ENCODE assay signal across 16 cellular contexts in the genomic region with DNA sequence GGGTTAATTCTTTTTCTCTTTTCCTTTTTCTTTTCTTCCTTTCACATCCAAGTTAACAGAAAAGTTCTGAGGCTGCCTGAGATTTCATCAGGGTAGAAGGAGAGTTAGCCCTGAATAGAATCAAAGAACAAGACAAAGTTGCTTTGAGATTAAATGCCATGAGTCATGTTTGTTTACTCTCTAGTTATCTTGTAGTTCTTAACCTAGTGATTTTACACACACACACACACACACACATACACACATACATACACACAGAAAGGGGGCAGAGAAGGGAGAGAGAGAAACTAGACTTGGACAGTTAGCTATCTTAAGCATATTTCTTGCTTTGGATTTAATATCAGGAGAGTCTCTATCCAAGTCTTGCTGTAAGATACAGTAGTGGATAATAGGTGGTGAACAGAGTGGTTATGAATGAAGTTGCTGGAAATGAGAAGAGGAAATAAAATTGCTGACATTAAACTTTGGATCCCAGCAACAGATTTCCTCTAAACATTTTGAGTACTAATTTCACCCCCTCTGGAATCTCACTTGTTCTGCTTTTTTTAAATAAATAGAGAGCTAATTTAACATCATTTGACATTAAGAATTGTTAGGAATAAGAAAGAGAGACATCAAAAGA. TPM values are rescaled to one million over a fixed set of nuclear protein-coding genes. Genes with fewer than 3 reads are reported as not detected.
DNase-seq lines count a peak whose midpoint lies in the region; ATAC-seq, FAIRE-seq and TF ChIP-seq lines count a peak whose summit lies in the region.
"Had no signal": no experiment of that assay in that cellular context is flagged by ENCODE, and none has a peak within 500 bp of the region (broad histone marks: within the 10 kb centered on the region; RNA-seq: fewer than 3 reads in every experiment).

No MANE protein-coding gene starts in this region.

- H3K4me3 ChIP-seq in A549 (0 out of 3 replicates have a peak overlapping the region, but pooled peaks have one; percentile 11), epithelial cell of esophagus (ENCODE audit: low read length) (no peak overlapping the region), mucosa of descending colon (no peak overlapping the region), PC-9 (no peak overlapping the region)
- H3K4me3 ChIP-seq: cardiac muscle cell, gastroesophageal sphincter had no signal

- H3F3A ChIP-seq in PC-9 (ENCODE audit: insufficient read depth, low read depth): no peaks in the 10 kb centered on the region

- no peaks in the 10 kb centered on the region for H3K9me2 ChIP-seq in PC-9 (ENCODE audit: insufficient read depth)

- no peaks in the 10 kb centered on the region for H3K79me2 ChIP-seq in PC-9 (ENCODE audit: low read depth)

- POLR2A ChIA-PET in A549 (lab: Yijun Ruan, JAX): no interaction called here
- POLR2A ChIA-PET in PC-9 (lab: Charles Lee; ENCODE audit: unreplicated experiment): no interaction called here

- peak; percentile 17 to 85 for DNase-seq in A549 (ENCODE audit: low read depth in 1 of 2, low spot score in 1 of 2)
- peak; percentile 25 for DNase-seq in NCI-H226
- peak; percentile 26 for DNase-seq in epithelial cell of esophagus (ENCODE audit: low read depth)
- DNase-seq in mucosa of descending colon: peak in 1 of 3 donors; percentile 15
- DNase-seq in NCI-H1092 (lab: John Stamatoyannopoulos, UW): no peak
- no peak for DNase-seq in PC-9
- DNase-seq in NCI-H2171 treated with DMSO at 0.1 percent for 48 hours (lab: John Stamatoyannopoulos, UW): no peak
- DNase-seq: activated naive CD4-positive, alpha-beta T cell treated with Interleukin-2 at 50 U/mL for 16 hours; NCI-H1436; NCI-H510A; stimulated activated CD4-positive, alpha-beta T cell treated with anti-CD3 and anti-CD28 coated beads, Interleukin-2, amount 100 ng/mL, for 48 hours; stimulated activated CD8-positive, alpha-beta memory T cell treated with anti-CD3 and anti-CD28 coated beads, Interleukin-4, amount 100 ng/mL, for 48 hours had no signal

- no peak; a peak in 2 of 5 replicates for TF ChIP-seq RAD21 in A549 (conservative IDR thresholded peaks at IDR 0.05 in 1 of 2, IDR thresholded peaks at IDR 0.05 in 1 of 2)

- intact Hi-C loops in mucosa of descending colon (cut with DNase I, micrococcal nuclease) (no loop called here), PC-9 (cut with micrococcal nuclease; ENCODE audit: unreplicated experiment) (no loop called here)

- BruUV-seq in PC-9 (replicated peaks; lab: Mats Ljungman, UMichigan): no TSS peak

- H3K4me1 ChIP-seq in A549 (peaks cover 48% of the 10 kb centered on the region), mucosa of descending colon (ENCODE audit: low read depth) (no peaks in the 10 kb centered on the region), PC-9 (replicated peaks; ENCODE audit: insufficient read depth) (no peaks in the 10 kb centered on the region)

- no peak for TF ChIP-seq POLR2A in A549 (IDR thresholded peaks at IDR 0.05; ENCODE audit: low read length)

- peak; percentile 92 for FAIRE-seq in A549 (lab: Jason Lieb, UNC)

- H4K20me1 ChIP-seq in PC-9 (ENCODE audit: insufficient read depth): no peaks in the 10 kb centered on the region

- H3K9me3 ChIP-seq in A549: peaks cover 2% of the 10 kb centered on the region; the same call in 1 of the 3 replicates
- H3K9me3 ChIP-seq in mucosa of descending colon: no peaks in the 10 kb centered on the region
- no peaks in the 10 kb centered on the region for H3K9me3 ChIP-seq in PC-9 (ENCODE audit: insufficient read depth, low read depth)
- H3K9me3 ChIP-seq: gastroesophageal sphincter had no signal

- H3K36me3 ChIP-seq in mucosa of descending colon (ENCODE audit: low read depth) (no peaks in the 10 kb centered on the region), PC-9 (ENCODE audit: low read depth) (no peaks in the 10 kb centered on the region)
- H3K36me3 ChIP-seq: cardiac muscle cell, gastroesophageal sphincter had no signal

- H2AFZ ChIP-seq in PC-9: no peak overlapping the region

- CTCF ChIA-PET in A549 (lab: Yijun Ruan, JAX) (interaction anchor here (1.0 kb wide), 2 partner anchors 42 to 314 kb away, joined by 3 read pairs; no protein-coding TSS in a partner anchor), PC-9 (lab: Charles Lee) (no interaction called here)

- H3K27me3 ChIP-seq in PC-9 (ENCODE audit: insufficient read depth, low read depth): no peaks in the 10 kb centered on the region
- H3K27me3 ChIP-seq: cardiac muscle cell, gastroesophageal sphincter had no signal

- TF ChIP-seq CTCF in A549 (IDR thresholded peaks at IDR 0.05): no peak
- no peak for TF ChIP-seq CTCF in epithelial cell of esophagus (IDR thresholded peaks at IDR 0.05; ENCODE audit: insufficient read depth, low read depth, low read length, missing control alignments)
- no peak for TF ChIP-seq CTCF in mucosa of descending colon (IDR thresholded peaks at IDR 0.05)
- TF ChIP-seq CTCF in PC-9 (conservative IDR thresholded peaks at IDR 0.05): no peak

- H3K4me2 ChIP-seq in A549 (peak overlapping the region; percentile 80), PC-9 (no peak overlapping the region)

- ATAC-seq in A549 (peak; percentile 69 to 77), mucosa of descending colon (peak; percentile 71), GM19328 (IDR thresholded peaks at IDR 0.05; ENCODE audit: unreplicated experiment) (no peak)
- ATAC-seq: gastroesophageal sphincter had no signal

- H3K27ac ChIP-seq in A549 (peak overlapping the region; percentile 85 to 91), PC-9 (no peak overlapping the region)
- H3K27ac ChIP-seq: cardiac muscle cell, gastroesophageal sphincter had no signal

- TF ChIP-seq EP300 in A549 (IDR thresholded peaks at IDR 0.05): peak; percentile 58 to 81; a peak in 3 of 5 replicates

TF ChIP-seq in A549, 52 proteins besides CTCF, POLR2A, EP300 and RAD21 (continues in another document):
- TF ChIP-seq CBX8 (IDR thresholded peaks at IDR 0.05): no peak
- TF ChIP-seq CEBPB (IDR thresholded peaks at IDR 0.05): peak; percentile 17 to 68; a peak in 2 of 4 replicates
- 0 out of 5 replicates have a peak, but pooled peaks of 1 of the 2 experiments have one; percentile 21 for TF ChIP-seq JUN (IDR thresholded peaks at IDR 0.05)
- no peak for TF ChIP-seq HOXB5 (CRISPR knock-in tag; IDR thresholded peaks at IDR 0.05)
- no peak for TF ChIP-seq FOXS1 (CRISPR knock-in tag; IDR thresholded peaks at IDR 0.05)
- TF ChIP-seq FOSL2 (IDR thresholded peaks at IDR 0.05): peak; percentile 89
- peak; percentile 95 for TF ChIP-seq FOSL2 (CRISPR knock-in tag; IDR thresholded peaks at IDR 0.05)
- no peak for TF ChIP-seq FOSB (CRISPR knock-in tag; IDR thresholded peaks at IDR 0.05)
- no peak for TF ChIP-seq ESRRA (IDR thresholded peaks at IDR 0.05; ENCODE audit: borderline replicate concordance, low read length)
- TF ChIP-seq CHD2 (IDR thresholded peaks at IDR 0.05; ENCODE audit: low read length, partially characterized antibody): no peak
- no peak for TF ChIP-seq EHMT2 (IDR thresholded peaks at IDR 0.05; ENCODE audit: low read depth)
- TF ChIP-seq HMGXB4 (CRISPR knock-in tag; IDR thresholded peaks at IDR 0.05; ENCODE audit: borderline replicate concordance): no peak
- TF ChIP-seq PHF8 (IDR thresholded peaks at IDR 0.05; ENCODE audit: borderline replicate concordance, low read depth): no peak
- no peak for TF ChIP-seq TP53 (CRISPR knock-in tag; IDR thresholded peaks at IDR 0.05)
- TF ChIP-seq PBX3 (IDR thresholded peaks at IDR 0.05): no peak
- no peak for TF ChIP-seq ZNF302 (CRISPR knock-in tag; IDR thresholded peaks at IDR 0.05)
- TF ChIP-seq MAFK (IDR thresholded peaks at IDR 0.05; ENCODE audit: partially characterized antibody): peak; percentile 79
- TF ChIP-seq HOXB13 (CRISPR knock-in tag; IDR thresholded peaks at IDR 0.05; ENCODE audit: low read depth): no peak
- TF ChIP-seq MAZ (IDR thresholded peaks at IDR 0.05; ENCODE audit: borderline replicate concordance, low read depth, low read length): no peak
- TF ChIP-seq GATA3 (IDR thresholded peaks at IDR 0.05; ENCODE audit: borderline replicate concordance): peak; percentile 80
- TF ChIP-seq RFX5 (IDR thresholded peaks at IDR 0.05): no peak

RNA-seq across cellular contexts. Expression of gene PLA2G4A, which starts 19.9 kb away (rescaled TPM):
- 80.4 and 84.3 TPM in 2 replicates for polyA plus RNA-seq in A549 (2011; rRNA removed)
- polyA plus RNA-seq in A549 (2012; cell fraction: cytosol; rRNA removed): 3.8 and 4.3 TPM in 2 replicates
- 3.2 and 4.1 TPM in 2 replicates for polyA plus RNA-seq in A549 (2012; cell fraction: nucleus; rRNA removed)
- polyA plus RNA-seq in A549 (2017; fragmentation: RNase III; extraction: RNeasy Plus Mini Kit Qiagen cat#74134 plus additional on column Dnase treatment): 14.9 to 26.3 TPM (median 17.6 TPM) in 3 replicates
- 18.8 and 23.8 TPM in 2 replicates for polyA minus RNA-seq in A549 (2011; rRNA and poly(A)+ RNA removed)
- 10 to 100 TPM in 1 of 3 donors, 1 to 10 TPM in 2; 5.3 to 26.8 (median 6.9) TPM for total RNA-seq in mucosa of descending colon
- total RNA-seq in PC-9 (2021): 2.0 and 3.3 TPM in 2 replicates
- total RNA-seq: LHCN-M2 had no signal
- polyA plus RNA-seq: cardiac muscle cell had no signal

Comparison
In these comparisons a context has a peak if more than half of its experiments do, and no peak if none do; other contexts are left out.
1. DNase-seq: peak in A549 (2 of 2), NCI-H226 (single experiment) and epithelial cell of esophagus (single experiment); none in NCI-H1092 (single experiment), PC-9 (0 of 2) and NCI-H2171 treated with DMSO at 0.1 percent for 48 hours (single experiment).